In the genomic region with DNA sequence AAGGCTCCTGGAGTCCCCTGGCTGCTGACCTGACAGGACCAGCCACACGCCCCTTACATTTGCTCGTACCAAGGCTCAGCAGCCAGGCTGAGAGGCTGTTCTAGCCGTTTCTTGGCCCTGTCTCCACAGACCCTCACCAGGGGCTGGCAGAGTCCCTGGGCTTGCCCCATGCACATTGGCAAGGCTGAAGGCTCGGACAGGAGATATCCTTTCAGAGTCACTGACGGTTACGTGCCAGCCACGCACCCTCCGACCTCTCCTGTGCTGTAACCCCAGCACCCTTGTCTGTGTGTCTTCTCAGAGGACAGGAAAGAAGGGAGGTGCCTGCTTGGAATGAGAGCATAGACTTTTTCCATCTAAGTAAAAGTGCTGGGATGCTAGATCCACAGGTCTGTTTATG, we compare ENCODE assay signal across 1 cellular context.
TF ChIP-seq lines count a peak whose summit lies in the region.

No MANE protein-coding gene starts in this region.

TF ChIP-seq in A549, 52 proteins besides CTCF, POLR2A, EP300 and RAD21 (continued from another document):
- TF ChIP-seq REST (IDR thresholded peaks at IDR 0.05) (no peak), CBX2 (IDR thresholded peaks at IDR 0.05; ENCODE audit: borderline replicate concordance, low read depth) (no peak), HEYL (CRISPR knock-in tag; IDR thresholded peaks at IDR 0.05) (no peak), ESRRA (IDR thresholded peaks at IDR 0.05; ENCODE audit: borderline replicate concordance, low read length) (no peak), RARB (CRISPR knock-in tag; IDR thresholded peaks at IDR 0.05) (no peak), FOXS1 (CRISPR knock-in tag; IDR thresholded peaks at IDR 0.05) (no peak)
